ENCODE assay signal across 20 cellular contexts in the genomic region with DNA sequence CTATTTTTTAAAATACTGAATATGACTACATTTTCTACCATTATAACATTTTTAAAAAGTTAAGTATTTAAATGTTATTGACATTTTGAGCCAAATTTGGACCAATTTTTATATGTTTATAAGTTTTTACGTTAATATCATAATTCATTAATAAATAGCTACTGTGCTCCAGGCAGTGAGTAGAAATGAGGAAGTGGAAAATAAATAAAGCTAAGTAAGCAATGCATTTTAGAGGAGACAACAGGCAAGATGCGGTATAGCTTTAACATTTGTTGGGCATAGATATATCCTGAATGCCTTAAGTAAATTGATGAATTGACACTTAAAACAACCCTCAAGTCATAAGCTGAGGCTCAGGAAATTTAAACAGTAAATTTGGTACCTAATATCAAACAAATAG.
"Had no signal": no experiment of that assay in that cellular context is flagged by ENCODE, and none has a peak within 500 bp of the region (broad histone marks: within the 10 kb centered on the region; RNA-seq: fewer than 3 reads in every experiment).

No MANE protein-coding gene starts in this region.

- H3K4me3 ChIP-seq: gastrocnemius medialis, lung, prostate gland, skin epidermis, stomach, testis, upper lobe of right lung had no signal

- H3K27me3 ChIP-seq: gastrocnemius medialis, stomach, testis, upper lobe of right lung had no signal

- ATAC-seq: activated naive CD8-positive, alpha-beta T cell treated with anti-CD3 and anti-CD28 coated beads, Interleukin-2, amount 50 U/mL, for 24 hours; activated T-helper 17 cell treated with anti-CD3 and anti-CD28 coated beads, Interleukin-2, amount 50 U/mL, for 72 hours; effector memory CD8-positive, alpha-beta T cell; gastrocnemius medialis; right cardiac atrium; upper lobe of right lung had no signal

- H3K4me1 ChIP-seq: gastrocnemius medialis, prostate gland, testis, upper lobe of right lung had no signal

- H3K9me3 ChIP-seq: gastrocnemius medialis, prostate gland, stomach, testis, upper lobe of right lung had no signal

- FAIRE-seq: astrocyte, bronchial epithelial cell had no signal

- H3K36me3 ChIP-seq: gastrocnemius medialis, prostate gland, stomach, upper lobe of right lung had no signal

- DNase-seq: activated CD4-positive, alpha-beta T cell treated with anti-CD3 and anti-CD28 coated beads for 1 hour; activated CD4-positive, alpha-beta T cell treated with anti-CD3 and anti-CD28 coated beads, Interleukin-2, amount 50 U/mL, for 48 hours; activated naive CD4-positive, alpha-beta T cell treated with anti-CD3 and anti-CD28 coated beads for 36 hours; activated naive CD8-positive, alpha-beta T cell treated with anti-CD3 and anti-CD28 coated beads, Interleukin-2, amount 50 U/mL, for 24 hours; effector memory CD8-positive, alpha-beta T cell; gastrocnemius medialis; islet precursor cell; right cardiac atrium; stomach; T-helper 9 cell; testis; upper lobe of right lung had no signal

- H3K27ac ChIP-seq: epithelial cell of prostate, gastrocnemius medialis, prostate gland, skin epidermis, stomach, testis, upper lobe of right lung, VCaP had no signal
